13 cellular contexts compared by ENCODE assay signal in the genomic region with DNA sequence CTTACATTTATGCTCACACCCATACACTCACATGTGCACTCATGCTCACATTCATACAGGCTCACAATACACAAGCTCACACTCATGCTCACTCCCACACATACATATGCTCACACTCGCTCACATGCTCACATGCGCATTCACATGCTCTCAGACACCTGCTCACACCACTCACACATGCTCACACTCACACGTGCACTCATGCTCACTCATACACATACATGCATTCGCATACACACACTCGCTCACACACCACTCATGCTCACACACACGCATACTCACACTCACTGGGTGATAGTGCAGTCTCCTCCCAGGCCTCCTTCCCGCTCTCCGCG. TPM values are rescaled to one million over a fixed set of nuclear protein-coding genes. Genes with fewer than 3 reads are reported as not detected.
"Had no signal": no experiment of that assay in that cellular context is flagged by ENCODE, and none has a peak within 500 bp of the region (broad histone marks: within the 10 kb centered on the region; RNA-seq: fewer than 3 reads in every experiment).

No MANE protein-coding gene starts in this region.

- ATAC-seq: gastrocnemius medialis had no signal

- H3K36me3 ChIP-seq: gastrocnemius medialis, lower lobe of right lung, pancreas, prostate gland, tibial artery, upper lobe of left lung, uterus had no signal

- H3K4me1 ChIP-seq: pancreas, prostate gland had no signal

- H3K27me3 ChIP-seq: pancreas, tibial artery, uterus had no signal

- H3K4me3 ChIP-seq: lower lobe of right lung, pancreas, prostate gland, upper lobe of left lung had no signal

- FAIRE-seq: endometrium, pancreas had no signal

- DNase-seq: cortex of kidney, gastrocnemius medialis, left ventricle myocardium inferior, lower lobe of right lung had no signal

- H3K9me3 ChIP-seq: gastrocnemius medialis, left ventricle myocardium inferior, lower lobe of right lung, pancreas, prostate gland, tibial artery, upper lobe of left lung, uterus had no signal

- H3K27ac ChIP-seq: dorsolateral prefrontal cortex, gastrocnemius medialis, left ventricle myocardium inferior, lower lobe of right lung, pancreas, prostate gland, tibial artery, upper lobe of left lung, uterus had no signal

RNA-seq across cellular contexts. Expression of gene S100P, which starts 28.4 kb away (rescaled TPM):
- total RNA-seq: fibroblast of villous mesenchyme, left ventricle myocardium inferior, renal cortical epithelial cell had no signal
